ENCODE assay signal across 1 cellular context in the genomic region with DNA sequence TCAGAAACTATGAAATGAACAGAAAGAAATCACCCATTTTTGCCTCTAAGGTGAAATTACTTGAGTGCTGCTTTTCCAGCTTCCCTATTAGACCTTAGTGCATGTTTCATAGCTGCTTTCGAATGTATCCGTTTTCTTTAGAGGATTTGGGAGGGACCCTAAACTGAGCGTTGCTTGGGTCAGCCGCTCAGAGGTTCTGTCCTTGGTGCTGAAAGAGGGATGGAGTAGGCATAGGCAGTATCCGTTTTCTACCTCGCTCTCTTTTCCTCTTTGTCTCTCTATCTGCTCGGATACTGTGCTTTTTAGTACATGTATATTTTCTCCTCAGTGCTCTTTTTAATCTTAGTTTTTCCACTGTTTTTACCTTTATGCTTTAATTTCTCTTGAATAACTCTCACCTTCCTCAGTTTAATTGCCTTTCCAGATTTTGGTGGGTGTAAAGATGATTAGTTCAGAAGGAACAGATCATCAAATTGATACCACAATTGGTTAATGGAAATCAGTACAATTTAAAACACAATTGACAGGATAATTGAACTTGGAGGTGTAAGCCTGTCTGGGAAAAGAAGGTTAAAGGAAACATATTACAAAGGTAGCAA.
TF ChIP-seq lines count a peak whose summit lies in the region.

Gene DRD3 (minus strand): TSS at position 283 of the 599 bp plus-strand sequence. CDS start 7,060 bp downstream, outside the sequence.

TF ChIP-seq in WTC11, 78 proteins besides CTCF, POLR2A, EP300 and RAD21 (continued from another document):
- TF ChIP-seq, protein P1, sequence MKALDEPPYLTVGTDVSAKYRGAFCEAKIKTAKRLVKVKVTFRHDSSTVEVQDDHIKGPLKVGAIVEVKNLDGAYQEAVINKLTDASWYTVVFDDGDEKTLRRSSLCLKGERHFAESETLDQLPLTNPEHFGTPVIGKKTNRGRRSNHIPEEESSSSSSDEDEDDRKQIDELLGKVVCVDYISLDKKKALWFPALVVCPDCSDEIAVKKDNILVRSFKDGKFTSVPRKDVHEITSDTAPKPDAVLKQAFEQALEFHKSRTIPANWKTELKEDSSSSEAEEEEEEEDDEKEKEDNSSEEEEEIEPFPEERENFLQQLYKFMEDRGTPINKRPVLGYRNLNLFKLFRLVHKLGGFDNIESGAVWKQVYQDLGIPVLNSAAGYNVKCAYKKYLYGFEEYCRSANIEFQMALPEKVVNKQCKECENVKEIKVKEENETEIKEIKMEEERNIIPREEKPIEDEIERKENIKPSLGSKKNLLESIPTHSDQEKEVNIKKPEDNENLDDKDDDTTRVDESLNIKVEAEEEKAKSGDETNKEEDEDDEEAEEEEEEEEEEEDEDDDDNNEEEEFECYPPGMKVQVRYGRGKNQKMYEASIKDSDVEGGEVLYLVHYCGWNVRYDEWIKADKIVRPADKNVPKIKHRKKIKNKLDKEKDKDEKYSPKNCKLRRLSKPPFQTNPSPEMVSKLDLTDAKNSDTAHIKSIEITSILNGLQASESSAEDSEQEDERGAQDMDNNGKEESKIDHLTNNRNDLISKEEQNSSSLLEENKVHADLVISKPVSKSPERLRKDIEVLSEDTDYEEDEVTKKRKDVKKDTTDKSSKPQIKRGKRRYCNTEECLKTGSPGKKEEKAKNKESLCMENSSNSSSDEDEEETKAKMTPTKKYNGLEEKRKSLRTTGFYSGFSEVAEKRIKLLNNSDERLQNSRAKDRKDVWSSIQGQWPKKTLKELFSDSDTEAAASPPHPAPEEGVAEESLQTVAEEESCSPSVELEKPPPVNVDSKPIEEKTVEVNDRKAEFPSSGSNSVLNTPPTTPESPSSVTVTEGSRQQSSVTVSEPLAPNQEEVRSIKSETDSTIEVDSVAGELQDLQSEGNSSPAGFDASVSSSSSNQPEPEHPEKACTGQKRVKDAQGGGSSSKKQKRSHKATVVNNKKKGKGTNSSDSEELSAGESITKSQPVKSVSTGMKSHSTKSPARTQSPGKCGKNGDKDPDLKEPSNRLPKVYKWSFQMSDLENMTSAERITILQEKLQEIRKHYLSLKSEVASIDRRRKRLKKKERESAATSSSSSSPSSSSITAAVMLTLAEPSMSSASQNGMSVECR (CRISPR knock-in tag; IDR thresholded peaks at IDR 0.05; ENCODE audit: borderline replicate concordance), result peak; percentile 71; the same call in 1 of the 2 replicates
- TF ChIP-seq GABPB1 (CRISPR knock-in tag; IDR thresholded peaks at IDR 0.05) (no peak), ZNF219 (CRISPR knock-in tag; IDR thresholded peaks at IDR 0.05; ENCODE audit: borderline replicate concordance) (peak; percentile 40; the same call in 1 of the 2 replicates), SP1 (CRISPR knock-in tag; conservative IDR thresholded peaks at IDR 0.05) (0 out of 2 replicates have a peak, but pooled peaks have one; percentile 32), NR3C1 (CRISPR knock-in tag; conservative IDR thresholded peaks at IDR 0.05; ENCODE audit: low read depth) (0 out of 2 replicates have a peak, but pooled peaks have one; percentile 45), FOXP1 (CRISPR knock-in tag; IDR thresholded peaks at IDR 0.05; ENCODE audit: borderline replicate concordance) (no peak), TP53 (CRISPR knock-in tag; IDR thresholded peaks at IDR 0.05) (peak; percentile 77; the same call in 1 of the 2 replicates), ESRRA (CRISPR knock-in tag; IDR thresholded peaks at IDR 0.05; ENCODE audit: borderline replicate concordance) (no peak), USF1 (CRISPR knock-in tag; IDR thresholded peaks at IDR 0.05) (peak; percentile 42; the same call in 1 of the 2 replicates), SMAD3 (CRISPR knock-in tag; IDR thresholded peaks at IDR 0.05; ENCODE audit: borderline replicate concordance) (peak; percentile 55; the same call in 1 of the 2 replicates), JUN (CRISPR knock-in tag; IDR thresholded peaks at IDR 0.05) (0 out of 2 replicates have a peak, but pooled peaks have one; percentile 41), ETV6 (CRISPR knock-in tag; IDR thresholded peaks at IDR 0.05) (0 out of 2 replicates have a peak, but pooled peaks have one; percentile 65), GTF2I (CRISPR knock-in tag; conservative IDR thresholded peaks at IDR 0.05) (no peak)
- TF ChIP-seq, protein P2, sequence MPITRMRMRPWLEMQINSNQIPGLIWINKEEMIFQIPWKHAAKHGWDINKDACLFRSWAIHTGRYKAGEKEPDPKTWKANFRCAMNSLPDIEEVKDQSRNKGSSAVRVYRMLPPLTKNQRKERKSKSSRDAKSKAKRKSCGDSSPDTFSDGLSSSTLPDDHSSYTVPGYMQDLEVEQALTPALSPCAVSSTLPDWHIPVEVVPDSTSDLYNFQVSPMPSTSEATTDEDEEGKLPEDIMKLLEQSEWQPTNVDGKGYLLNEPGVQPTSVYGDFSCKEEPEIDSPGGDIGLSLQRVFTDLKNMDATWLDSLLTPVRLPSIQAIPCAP (CRISPR knock-in tag; IDR thresholded peaks at IDR 0.05), result no peak
- TF ChIP-seq, protein P3, sequence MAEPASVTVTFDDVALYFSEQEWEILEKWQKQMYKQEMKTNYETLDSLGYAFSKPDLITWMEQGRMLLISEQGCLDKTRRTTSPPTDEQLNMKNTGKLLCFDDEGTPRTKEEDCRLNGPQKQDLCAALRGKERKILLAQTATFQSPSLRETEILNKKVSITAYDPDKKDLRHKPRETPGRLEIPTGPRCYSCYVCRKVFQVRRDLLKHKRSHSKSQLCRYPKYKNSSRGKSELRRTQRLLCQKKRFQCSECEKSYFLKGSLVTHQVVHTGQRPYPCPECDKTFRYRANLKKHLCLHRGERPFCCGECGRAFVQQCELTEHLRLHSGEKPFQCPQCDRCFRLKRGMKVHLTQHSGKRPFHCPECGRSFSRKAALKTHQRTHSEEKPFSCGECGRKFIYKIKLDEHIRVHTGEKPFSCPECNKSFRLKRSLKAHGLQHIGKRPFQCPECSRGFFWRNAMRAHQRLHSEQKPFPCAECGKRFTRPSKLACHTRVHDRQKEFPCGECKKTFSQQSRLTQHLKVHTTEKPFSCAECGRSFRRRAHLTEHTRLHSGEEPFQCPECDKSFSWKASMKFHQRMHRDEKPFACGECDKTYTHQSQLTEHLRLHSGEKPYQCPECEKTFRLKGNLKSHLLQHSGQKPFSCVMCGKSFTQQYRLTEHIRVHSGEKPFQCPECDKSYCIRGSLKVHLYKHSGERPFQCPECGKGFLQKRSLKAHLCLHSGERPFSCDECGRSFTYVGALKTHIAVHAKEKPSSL (CRISPR knock-in tag; conservative IDR thresholded peaks at IDR 0.05), result no peak
- TF ChIP-seq, protein P4, sequence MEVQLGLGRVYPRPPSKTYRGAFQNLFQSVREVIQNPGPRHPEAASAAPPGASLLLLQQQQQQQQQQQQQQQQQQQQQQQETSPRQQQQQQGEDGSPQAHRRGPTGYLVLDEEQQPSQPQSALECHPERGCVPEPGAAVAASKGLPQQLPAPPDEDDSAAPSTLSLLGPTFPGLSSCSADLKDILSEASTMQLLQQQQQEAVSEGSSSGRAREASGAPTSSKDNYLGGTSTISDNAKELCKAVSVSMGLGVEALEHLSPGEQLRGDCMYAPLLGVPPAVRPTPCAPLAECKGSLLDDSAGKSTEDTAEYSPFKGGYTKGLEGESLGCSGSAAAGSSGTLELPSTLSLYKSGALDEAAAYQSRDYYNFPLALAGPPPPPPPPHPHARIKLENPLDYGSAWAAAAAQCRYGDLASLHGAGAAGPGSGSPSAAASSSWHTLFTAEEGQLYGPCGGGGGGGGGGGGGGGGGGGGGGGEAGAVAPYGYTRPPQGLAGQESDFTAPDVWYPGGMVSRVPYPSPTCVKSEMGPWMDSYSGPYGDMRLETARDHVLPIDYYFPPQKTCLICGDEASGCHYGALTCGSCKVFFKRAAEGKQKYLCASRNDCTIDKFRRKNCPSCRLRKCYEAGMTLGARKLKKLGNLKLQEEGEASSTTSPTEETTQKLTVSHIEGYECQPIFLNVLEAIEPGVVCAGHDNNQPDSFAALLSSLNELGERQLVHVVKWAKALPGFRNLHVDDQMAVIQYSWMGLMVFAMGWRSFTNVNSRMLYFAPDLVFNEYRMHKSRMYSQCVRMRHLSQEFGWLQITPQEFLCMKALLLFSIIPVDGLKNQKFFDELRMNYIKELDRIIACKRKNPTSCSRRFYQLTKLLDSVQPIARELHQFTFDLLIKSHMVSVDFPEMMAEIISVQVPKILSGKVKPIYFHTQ (CRISPR knock-in tag; IDR thresholded peaks at IDR 0.05), result no peak
